Comparison of ENCODE assay signal across 15 cellular contexts in genomic region chr6:128351255-128351514, GRCh38.
DNase-seq lines count a peak whose midpoint lies in the region; ATAC-seq and TF ChIP-seq lines count a peak whose summit lies in the region.
"Had no signal": no experiment of that assay in that cellular context is flagged by ENCODE, and none has a peak within 500 bp of the region (broad histone marks: within the 10 kb centered on the region; RNA-seq: fewer than 3 reads in every experiment).

No MANE protein-coding gene starts in this region.

- H3K9me3 ChIP-seq in PC-3 (ENCODE audit: low read length) = no peaks in the 10 kb centered on the region
- no peaks in the 10 kb centered on the region for H3K9me3 ChIP-seq in esophagus muscularis mucosa
- no peaks in the 10 kb centered on the region for H3K9me3 ChIP-seq in sigmoid colon
- H3K9me3 ChIP-seq in upper lobe of right lung = no peaks in the 10 kb centered on the region
- H3K9me3 ChIP-seq: MG63 had no signal

- no peaks in the 10 kb centered on the region for H3K27me3 Mint-ChIP-seq in Calu3 (ENCODE audit: unreplicated experiment)
- H3K27me3 Mint-ChIP-seq in activated CD4-positive, alpha-beta memory T cell treated with anti-CD3 and anti-CD28 coated beads for 36 hours = no peaks in the 10 kb centered on the region
- H3K27me3 Mint-ChIP-seq: CD4-positive, CD25-positive, alpha-beta regulatory T cell had no signal

- H3K4me3 ChIP-seq in PC-3 (ENCODE audit: low read length) (no peak overlapping the region), esophagus muscularis mucosa (no peak overlapping the region), sigmoid colon (no peak overlapping the region), upper lobe of right lung (no peak overlapping the region)
- H3K4me3 ChIP-seq: MG63 had no signal

- CTCF ChIA-PET in Calu3 (lab: Charles Lee) = interaction anchor here (0.7 kb wide), 1 partner anchor 169 kb away, joined by 3 read pairs; the partner anchor contains the start of gene PTPRK
- CTCF ChIA-PET in PC-3 (lab: Charles Lee) = no interaction called here
- CTCF ChIA-PET in activated CD4-positive, alpha-beta memory T cell treated with anti-CD3 and anti-CD28 coated beads for 36 hours (lab: Charles Lee) = no interaction called here

- no peak overlapping the region for H3K4me3 Mint-ChIP-seq in Calu3 (ENCODE audit: low read depth, unreplicated experiment)
- H3K4me3 Mint-ChIP-seq in activated CD4-positive, alpha-beta memory T cell treated with anti-CD3 and anti-CD28 coated beads for 36 hours = no peak overlapping the region
- H3K4me3 Mint-ChIP-seq: B cell; CD4-positive, CD25-positive, alpha-beta regulatory T cell had no signal

- H4K20me1 ChIP-seq in PC-3 (ENCODE audit: low read length) = no peaks in the 10 kb centered on the region

- H3K27ac Mint-ChIP-seq in Calu3 (ENCODE audit: unreplicated experiment) = peak overlapping the region; percentile 20
- H3K27ac Mint-ChIP-seq in activated CD4-positive, alpha-beta memory T cell treated with anti-CD3 and anti-CD28 coated beads for 36 hours = no peak overlapping the region
- H3K27ac Mint-ChIP-seq: B cell; CD4-positive, CD25-positive, alpha-beta regulatory T cell had no signal

- H3K27ac ChIP-seq in PC-3 (ENCODE audit: low read length) (no peak overlapping the region), esophagus muscularis mucosa (replicated peaks in 1 of 4) (peak overlapping the region in 3 of 4 donors; percentile 17 to 34 (median 33)), sigmoid colon (peak overlapping the region; percentile 6 to 49 (median 40)), upper lobe of right lung (no peak overlapping the region)

- no TSS peak for BruUV-seq in Calu3 (replicated peaks; lab: Mats Ljungman, UMichigan)
- BruUV-seq in PC-3 (replicated peaks; lab: Mats Ljungman, UMichigan) = no TSS peak

- no peaks in the 10 kb centered on the region for H3F3A ChIP-seq in PC-3 (ENCODE audit: low read length, unreplicated experiment)

- no peak overlapping the region for H3K9ac ChIP-seq in PC-3 (ENCODE audit: low read length)

- H3K27me3 ChIP-seq in PC-3 (ENCODE audit: low read length) (no peaks in the 10 kb centered on the region), esophagus muscularis mucosa (no peaks in the 10 kb centered on the region), sigmoid colon (no peaks in the 10 kb centered on the region), upper lobe of right lung (no peaks in the 10 kb centered on the region)
- H3K27me3 ChIP-seq: MG63 had no signal

- 66% methylated on average over 2 of the region's 2 CpGs for WGBS in esophagus muscularis mucosa
- 12 to 63% methylated on average over 2 of the region's 2 CpGs for WGBS in sigmoid colon, 2 donors

- peak overlapping the region; percentile 27; the same call in 1 of the 2 replicates for H3K4me2 ChIP-seq in PC-3 (ENCODE audit: low read length)

- H3K4me1 ChIP-seq in PC-3 (ENCODE audit: insufficient read depth, low read length) (peaks cover 9% of the 10 kb centered on the region), esophagus muscularis mucosa (peaks cover 3 to 29% (median 27%) of the 10 kb centered on the region in 4 donors), sigmoid colon (peaks cover 0 to 38% (median 28%) of the 10 kb centered on the region in 4 donors), upper lobe of right lung (no peaks in the 10 kb centered on the region)

- TF ChIP-seq CTCF in Calu3 (IDR thresholded peaks at IDR 0.05; ENCODE audit: unreplicated experiment) (no peak), PC-3 (conservative IDR thresholded peaks at IDR 0.05; ENCODE audit: low read depth, low read length) (no peak), esophagus muscularis mucosa (IDR thresholded peaks at IDR 0.05) (no peak), sigmoid colon (IDR thresholded peaks at IDR 0.05) (no peak), upper lobe of right lung (IDR thresholded peaks at IDR 0.05) (no peak)

- DNase-seq in Calu3 (no peak), PC-3 (no peak), esophagus muscularis mucosa (ENCODE audit: extremely low spot score) (no peak), sigmoid colon (no peak), upper lobe of right lung (no peak)
- no peak for DNase-seq in stimulated activated CD4-positive, alpha-beta T cell treated with anti-CD3 and anti-CD28 coated beads, Interleukin-2, amount 100 ng/mL, for 48 hours
- DNase-seq in activated CD4-positive, alpha-beta memory T cell treated with anti-CD3 and anti-CD28 coated beads for 36 hours = no peak
- DNase-seq: CD4-positive, CD25-positive, alpha-beta regulatory T cell; H7; MG63; NCI-H1092 treated with DMSO at 0.1 percent for 48 hours; NCI-H187; NCI-H524 treated with DMSO at 0.1 percent for 48 hours; SHP77 had no signal

- POLR2A ChIA-PET in PC-3 (lab: Charles Lee; ENCODE audit: unreplicated experiment) = no interaction called here
- POLR2A ChIA-PET in activated CD4-positive, alpha-beta memory T cell treated with anti-CD3 and anti-CD28 coated beads for 36 hours (lab: Charles Lee) = no interaction called here

- H3K9me3 Mint-ChIP-seq in Calu3 (ENCODE audit: low read depth, unreplicated experiment) = no peaks in the 10 kb centered on the region
- no peaks in the 10 kb centered on the region for H3K9me3 Mint-ChIP-seq in activated CD4-positive, alpha-beta memory T cell treated with anti-CD3 and anti-CD28 coated beads for 36 hours
- H3K9me3 Mint-ChIP-seq: CD4-positive, CD25-positive, alpha-beta regulatory T cell had no signal

- peaks cover 14% of the 10 kb centered on the region for H3K79me2 ChIP-seq in PC-3 (ENCODE audit: low read length)

- H3K4me1 Mint-ChIP-seq in Calu3 (ENCODE audit: low read depth, unreplicated experiment) = peaks cover 52% of the 10 kb centered on the region
- no peaks in the 10 kb centered on the region for H3K4me1 Mint-ChIP-seq in activated CD4-positive, alpha-beta memory T cell treated with anti-CD3 and anti-CD28 coated beads for 36 hours (ENCODE audit: low read depth)
- H3K4me1 Mint-ChIP-seq: B cell; CD4-positive, CD25-positive, alpha-beta regulatory T cell had no signal

- H3K9me2 ChIP-seq in PC-3 (replicated peaks; ENCODE audit: low read length) = no peaks in the 10 kb centered on the region

- TF ChIP-seq POLR2A in esophagus muscularis mucosa (IDR thresholded peaks at IDR 0.05; ENCODE audit: low read depth) (no peak), sigmoid colon (IDR thresholded peaks at IDR 0.05) (no peak)

- peak; percentile 33; the same call in 1 of the 2 replicates for ATAC-seq in PC-3
- ATAC-seq in upper lobe of right lung = no peak

- H2AFZ ChIP-seq in PC-3 (ENCODE audit: low read length) = no peak overlapping the region

- peaks cover 4% of the 10 kb centered on the region for H3K36me3 Mint-ChIP-seq in Calu3 (ENCODE audit: insufficient read depth, unreplicated experiment)
- no peaks in the 10 kb centered on the region for H3K36me3 Mint-ChIP-seq in activated CD4-positive, alpha-beta memory T cell treated with anti-CD3 and anti-CD28 coated beads for 36 hours
- H3K36me3 Mint-ChIP-seq: CD4-positive, CD25-positive, alpha-beta regulatory T cell had no signal

- H3K36me3 ChIP-seq in PC-3 (ENCODE audit: low read depth, low read length) (no peaks in the 10 kb centered on the region), esophagus muscularis mucosa (no peaks in the 10 kb centered on the region), sigmoid colon (no peaks in the 10 kb centered on the region), upper lobe of right lung (no peaks in the 10 kb centered on the region)
- H3K36me3 ChIP-seq: MG63 had no signal

- intact Hi-C loops in Calu3 (cut with micrococcal nuclease; ENCODE audit: unreplicated experiment) = loop anchor here (5.0 kb wide), 1 partner anchor 126 kb away; no protein-coding TSS in a partner anchor
- intact Hi-C loops in PC-3 (cut with micrococcal nuclease) = no loop called here
- intact Hi-C loops in esophagus muscularis mucosa (cut with DNase I) = no loop called here
- intact Hi-C loops in sigmoid colon (cut with DNase I) = no loop called here
- intact Hi-C loops in upper lobe of right lung (cut with DNase I) = no loop called here
- intact Hi-C loops in activated CD4-positive, alpha-beta memory T cell treated with anti-CD3 and anti-CD28 coated beads for 36 hours (cut with micrococcal nuclease) = no loop called here

- TF ChIP-seq EP300 in esophagus muscularis mucosa (IDR thresholded peaks at IDR 0.05) (no peak), sigmoid colon (IDR thresholded peaks at IDR 0.05) (no peak)

Comparison
In these comparisons a context has a peak if more than half of its experiments do, and no peak if none do; other contexts are left out.
1. H3K27ac ChIP-seq: peak in esophagus muscularis mucosa (3 of 4) and sigmoid colon (4 of 4); none in PC-3 (single experiment) and upper lobe of right lung (single experiment).